11 cellular contexts compared by ENCODE assay signal in the genomic region with DNA sequence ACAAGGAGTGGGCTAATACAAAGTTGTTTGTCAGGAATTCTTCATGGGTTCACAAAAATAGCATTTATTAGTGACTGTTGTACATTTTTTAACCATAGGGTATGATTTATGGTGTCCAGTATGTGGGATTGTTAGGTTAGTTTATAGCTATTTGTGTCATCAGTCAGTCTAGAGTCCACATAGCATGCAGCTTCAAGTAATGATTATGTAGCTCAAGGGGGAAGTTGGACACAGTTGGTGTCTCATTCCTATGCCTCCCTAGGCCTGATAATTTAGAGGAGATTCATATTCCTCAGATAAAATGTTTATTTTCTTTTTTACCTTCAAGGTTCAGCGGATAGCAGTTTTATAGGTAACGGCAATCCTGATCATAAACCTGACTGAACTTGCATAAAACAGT.
"Had no signal": no experiment of that assay in that cellular context is flagged by ENCODE, and none has a peak within 500 bp of the region (broad histone marks: within the 10 kb centered on the region; RNA-seq: fewer than 3 reads in every experiment).

No MANE protein-coding gene starts in this region.

- H3K9ac ChIP-seq: GM23248 had no signal

- H3K4me2 ChIP-seq: GM23338 had no signal

- H3K9me3 ChIP-seq: HAP-1 had no signal

- H2AFZ ChIP-seq: GM23248, GM23338 had no signal

- H3K4me1 ChIP-seq: HAP-1 had no signal

- DNase-seq: GM23248, GOT3, H7, H9, HCEC 1CT, HFFc6 had no signal

- H3K36me3 ChIP-seq: HAP-1 had no signal

- H3K4me3 ChIP-seq: GM23248, GM23338, HAP-1 had no signal

- H3K27ac ChIP-seq: GM23248 had no signal

- ATAC-seq: GM23338, HCT116 had no signal

- FAIRE-seq: H1, H54 had no signal
